In the genomic region with DNA sequence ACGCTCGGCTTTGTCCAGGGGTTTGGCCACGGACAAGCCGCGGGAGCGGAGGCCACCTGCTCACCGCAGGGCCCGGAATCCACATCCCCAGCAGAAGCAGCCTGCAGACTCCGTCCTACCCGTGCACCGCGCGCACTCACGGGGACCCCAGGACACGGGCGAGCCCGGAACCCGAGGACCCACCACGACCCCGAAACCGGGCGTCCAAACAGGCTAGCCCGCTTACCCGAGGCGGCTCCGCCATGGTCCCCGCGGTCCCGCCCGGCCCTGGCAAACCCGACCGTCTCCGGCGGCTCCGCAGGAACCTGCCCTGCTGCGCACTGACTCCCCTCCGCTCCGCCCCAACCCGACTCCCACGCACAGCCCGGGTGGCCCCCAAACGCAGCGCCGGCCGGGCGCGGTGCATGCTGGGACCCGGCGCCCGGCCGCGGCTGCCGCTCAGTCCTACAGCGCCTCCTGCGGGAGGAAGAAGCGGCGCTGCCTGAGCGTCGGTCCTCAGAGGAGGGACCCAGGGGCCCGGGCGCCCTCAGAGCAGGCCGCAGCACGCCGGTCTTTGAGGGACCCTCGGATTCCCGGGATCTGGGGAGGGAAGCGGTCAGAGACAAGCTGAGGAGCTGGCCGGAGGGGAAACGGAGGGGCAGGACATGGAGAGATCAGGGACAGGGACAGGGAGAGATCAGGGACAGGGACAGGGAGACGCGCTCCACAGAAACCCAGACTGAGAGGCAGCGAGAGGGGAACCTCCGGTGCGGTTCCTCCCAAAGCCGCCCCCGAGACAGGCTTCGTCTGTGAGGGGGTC, we compare ENCODE assay signal across 1 cellular context.
A peak's percentile ranks its signal among the peaks of the same experiment; 100 is the strongest.
TF ChIP-seq lines count a peak whose summit lies in the region.

A gene with protein sequence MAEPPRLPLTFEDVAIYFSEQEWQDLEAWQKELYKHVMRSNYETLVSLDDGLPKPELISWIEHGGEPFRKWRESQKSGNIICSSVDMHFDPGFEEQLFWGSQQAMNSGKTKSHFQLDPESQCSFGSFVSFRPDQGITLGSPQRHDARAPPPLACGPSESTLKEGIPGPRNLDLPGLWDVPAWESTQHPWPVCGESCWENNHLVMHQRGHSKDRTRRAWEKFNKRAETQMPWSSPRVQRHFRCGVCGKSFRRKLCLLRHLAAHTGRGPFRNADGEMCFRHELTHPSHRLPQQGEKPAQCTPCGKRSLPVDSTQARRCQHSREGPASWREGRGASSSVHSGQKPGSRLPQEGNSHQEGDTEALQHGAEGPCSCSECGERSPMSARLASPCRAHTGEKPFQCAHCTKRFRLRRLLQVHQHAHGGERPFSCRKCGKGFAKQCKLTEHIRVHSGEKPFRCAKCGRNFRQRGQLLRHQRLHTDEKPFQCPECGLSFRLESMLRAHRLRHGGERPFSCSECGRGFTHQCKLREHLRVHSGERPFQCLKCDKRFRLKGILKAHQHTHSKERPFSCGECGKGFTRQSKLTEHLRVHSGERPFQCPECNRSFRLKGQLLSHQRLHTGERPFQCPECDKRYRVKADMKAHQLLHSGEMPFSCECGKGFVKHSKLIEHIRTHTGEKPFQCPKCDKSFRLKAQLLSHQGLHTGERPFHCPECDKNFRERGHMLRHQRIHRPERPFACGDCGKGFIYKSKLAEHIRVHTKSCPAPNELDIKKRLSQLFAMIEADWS (minus strand): TSS at position 322 of the 799 bp plus-strand sequence. CDS start 78 bp downstream, at position 244.

TF ChIP-seq in HepG2, 621 proteins besides CTCF, POLR2A, EP300 and RAD21 (continued from another document and continues in another):
- TF ChIP-seq HNF1A (IDR thresholded peaks at IDR 0.05; ENCODE audit: low read depth) (no peak), HNF1A (CRISPR knock-in tag; IDR thresholded peaks at IDR 0.05; ENCODE audit: borderline replicate concordance) (0 out of 2 replicates have a peak, but pooled peaks have one; percentile 38), ZMYM2 (CRISPR knock-in tag; IDR thresholded peaks at IDR 0.05) (no peak), GABPB1 (CRISPR knock-in tag; IDR thresholded peaks at IDR 0.05) (peak; percentile 80), ZNF709 (CRISPR knock-in tag; IDR thresholded peaks at IDR 0.05) (peak; percentile 73; the same call in 1 of the 2 replicates), KMT2A (CRISPR knock-in tag; IDR thresholded peaks at IDR 0.05) (peak; percentile 89; the same call in 1 of the 2 replicates), ZNF3 (CRISPR knock-in tag; IDR thresholded peaks at IDR 0.05) (no peak), IRF1 (CRISPR knock-in tag; IDR thresholded peaks at IDR 0.05; ENCODE audit: low read depth) (no peak), IKZF4 (CRISPR knock-in tag; IDR thresholded peaks at IDR 0.05; ENCODE audit: borderline replicate concordance, low read depth, not compliant biosample characterization) (no peak), ZMAT3 (CRISPR knock-in tag; conservative IDR thresholded peaks at IDR 0.05) (peak; percentile 96), E2F2 (CRISPR knock-in tag; IDR thresholded peaks at IDR 0.05; ENCODE audit: borderline replicate concordance) (0 out of 2 replicates have a peak, but pooled peaks have one; percentile 53), PHF20 (CRISPR knock-in tag; IDR thresholded peaks at IDR 0.05) (peak; percentile 50; the same call in 1 of the 2 replicates), CREB3 (CRISPR knock-in tag; IDR thresholded peaks at IDR 0.05) (no peak), ZNF703 (CRISPR knock-in tag; IDR thresholded peaks at IDR 0.05; ENCODE audit: borderline replicate concordance) (peak; percentile 73; the same call in 1 of the 2 replicates), SRF (IDR thresholded peaks at IDR 0.05; ENCODE audit: low read depth, low read length) (no peak), ZNF552 (CRISPR knock-in tag; IDR thresholded peaks at IDR 0.05; ENCODE audit: borderline replicate concordance) (peak; percentile 80), ZKSCAN8 (CRISPR knock-in tag; IDR thresholded peaks at IDR 0.05; ENCODE audit: borderline replicate concordance) (peak; percentile 21; the same call in 1 of the 2 replicates), KMT2B (CRISPR knock-in tag; IDR thresholded peaks at IDR 0.05) (peak; percentile 40; the same call in 1 of the 2 replicates), ZFY (CRISPR knock-in tag; IDR thresholded peaks at IDR 0.05) (peak; percentile 97), ZNF678 (CRISPR knock-in tag; IDR thresholded peaks at IDR 0.05) (no peak), ZNF563 (CRISPR knock-in tag; IDR thresholded peaks at IDR 0.05) (peak; percentile 73), ZNF10 (CRISPR knock-in tag; IDR thresholded peaks at IDR 0.05; ENCODE audit: borderline replicate concordance, low read depth) (no peak), ZSCAN30 (CRISPR knock-in tag; IDR thresholded peaks at IDR 0.05) (0 out of 2 replicates have a peak, but pooled peaks have one; percentile 84), HIC2 (CRISPR knock-in tag; IDR thresholded peaks at IDR 0.05; ENCODE audit: low read depth) (0 out of 2 replicates have a peak, but pooled peaks have one; percentile 34), IRF2 (CRISPR knock-in tag; IDR thresholded peaks at IDR 0.05) (peak; percentile 58), ZNF556 (CRISPR knock-in tag; IDR thresholded peaks at IDR 0.05; ENCODE audit: borderline replicate concordance) (peak; percentile 49)
- TF ChIP-seq, protein P1, sequence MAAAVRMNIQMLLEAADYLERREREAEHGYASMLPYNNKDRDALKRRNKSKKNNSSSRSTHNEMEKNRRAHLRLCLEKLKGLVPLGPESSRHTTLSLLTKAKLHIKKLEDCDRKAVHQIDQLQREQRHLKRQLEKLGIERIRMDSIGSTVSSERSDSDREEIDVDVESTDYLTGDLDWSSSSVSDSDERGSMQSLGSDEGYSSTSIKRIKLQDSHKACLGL (CRISPR knock-in tag; IDR thresholded peaks at IDR 0.05): peak; percentile 80
- TF ChIP-seq, protein P2, sequence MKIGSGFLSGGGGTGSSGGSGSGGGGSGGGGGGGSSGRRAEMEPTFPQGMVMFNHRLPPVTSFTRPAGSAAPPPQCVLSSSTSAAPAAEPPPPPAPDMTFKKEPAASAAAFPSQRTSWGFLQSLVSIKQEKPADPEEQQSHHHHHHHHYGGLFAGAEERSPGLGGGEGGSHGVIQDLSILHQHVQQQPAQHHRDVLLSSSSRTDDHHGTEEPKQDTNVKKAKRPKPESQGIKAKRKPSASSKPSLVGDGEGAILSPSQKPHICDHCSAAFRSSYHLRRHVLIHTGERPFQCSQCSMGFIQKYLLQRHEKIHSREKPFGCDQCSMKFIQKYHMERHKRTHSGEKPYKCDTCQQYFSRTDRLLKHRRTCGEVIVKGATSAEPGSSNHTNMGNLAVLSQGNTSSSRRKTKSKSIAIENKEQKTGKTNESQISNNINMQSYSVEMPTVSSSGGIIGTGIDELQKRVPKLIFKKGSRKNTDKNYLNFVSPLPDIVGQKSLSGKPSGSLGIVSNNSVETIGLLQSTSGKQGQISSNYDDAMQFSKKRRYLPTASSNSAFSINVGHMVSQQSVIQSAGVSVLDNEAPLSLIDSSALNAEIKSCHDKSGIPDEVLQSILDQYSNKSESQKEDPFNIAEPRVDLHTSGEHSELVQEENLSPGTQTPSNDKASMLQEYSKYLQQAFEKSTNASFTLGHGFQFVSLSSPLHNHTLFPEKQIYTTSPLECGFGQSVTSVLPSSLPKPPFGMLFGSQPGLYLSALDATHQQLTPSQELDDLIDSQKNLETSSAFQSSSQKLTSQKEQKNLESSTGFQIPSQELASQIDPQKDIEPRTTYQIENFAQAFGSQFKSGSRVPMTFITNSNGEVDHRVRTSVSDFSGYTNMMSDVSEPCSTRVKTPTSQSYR (CRISPR knock-in tag; IDR thresholded peaks at IDR 0.05; ENCODE audit: borderline replicate concordance): no peak
- TF ChIP-seq, protein P3, sequence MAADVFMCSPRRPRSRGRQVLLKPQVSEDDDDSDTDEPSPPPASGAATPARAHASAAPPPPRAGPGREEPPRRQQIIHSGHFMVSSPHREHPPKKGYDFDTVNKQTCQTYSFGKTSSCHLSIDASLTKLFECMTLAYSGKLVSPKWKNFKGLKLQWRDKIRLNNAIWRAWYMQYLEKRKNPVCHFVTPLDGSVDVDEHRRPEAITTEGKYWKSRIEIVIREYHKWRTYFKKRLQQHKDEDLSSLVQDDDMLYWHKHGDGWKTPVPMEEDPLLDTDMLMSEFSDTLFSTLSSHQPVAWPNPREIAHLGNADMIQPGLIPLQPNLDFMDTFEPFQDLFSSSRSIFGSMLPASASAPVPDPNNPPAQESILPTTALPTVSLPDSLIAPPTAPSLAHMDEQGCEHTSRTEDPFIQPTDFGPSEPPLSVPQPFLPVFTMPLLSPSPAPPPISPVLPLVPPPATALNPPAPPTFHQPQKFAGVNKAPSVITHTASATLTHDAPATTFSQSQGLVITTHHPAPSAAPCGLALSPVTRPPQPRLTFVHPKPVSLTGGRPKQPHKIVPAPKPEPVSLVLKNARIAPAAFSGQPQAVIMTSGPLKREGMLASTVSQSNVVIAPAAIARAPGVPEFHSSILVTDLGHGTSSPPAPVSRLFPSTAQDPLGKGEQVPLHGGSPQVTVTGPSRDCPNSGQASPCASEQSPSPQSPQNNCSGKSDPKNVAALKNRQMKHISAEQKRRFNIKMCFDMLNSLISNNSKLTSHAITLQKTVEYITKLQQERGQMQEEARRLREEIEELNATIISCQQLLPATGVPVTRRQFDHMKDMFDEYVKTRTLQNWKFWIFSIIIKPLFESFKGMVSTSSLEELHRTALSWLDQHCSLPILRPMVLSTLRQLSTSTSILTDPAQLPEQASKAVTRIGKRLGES (CRISPR knock-in tag; IDR thresholded peaks at IDR 0.05; ENCODE audit: borderline replicate concordance): peak; percentile 51; the same call in 1 of the 2 replicates
- TF ChIP-seq, protein P4, sequence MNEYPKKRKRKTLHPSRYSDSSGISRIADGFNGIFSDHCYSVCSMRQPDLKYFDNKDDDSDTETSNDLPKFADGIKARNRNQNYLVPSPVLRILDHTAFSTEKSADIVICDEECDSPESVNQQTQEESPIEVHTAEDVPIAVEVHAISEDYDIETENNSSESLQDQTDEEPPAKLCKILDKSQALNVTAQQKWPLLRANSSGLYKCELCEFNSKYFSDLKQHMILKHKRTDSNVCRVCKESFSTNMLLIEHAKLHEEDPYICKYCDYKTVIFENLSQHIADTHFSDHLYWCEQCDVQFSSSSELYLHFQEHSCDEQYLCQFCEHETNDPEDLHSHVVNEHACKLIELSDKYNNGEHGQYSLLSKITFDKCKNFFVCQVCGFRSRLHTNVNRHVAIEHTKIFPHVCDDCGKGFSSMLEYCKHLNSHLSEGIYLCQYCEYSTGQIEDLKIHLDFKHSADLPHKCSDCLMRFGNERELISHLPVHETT (CRISPR knock-in tag; conservative IDR thresholded peaks at IDR 0.05): peak; percentile 67; the same call in 1 of the 2 replicates
